2 cellular contexts compared by ENCODE assay signal in genomic region chr5:149268928-149269557, GRCh38.
TF ChIP-seq lines count a peak whose summit lies in the region.

No MANE protein-coding gene starts in this region.

TF ChIP-seq in K562, 482 proteins besides CTCF, POLR2A, EP300 and RAD21:
- TF ChIP-seq BRD4 (IDR thresholded peaks at IDR 0.05), result no peak
- peak; percentile 32; the same call in 1 of the 2 replicates for TF ChIP-seq SMC3 (conservative IDR thresholded peaks at IDR 0.05; ENCODE audit: insufficient read depth, low read depth, low read length)
- TF ChIP-seq NUFIP1 (IDR thresholded peaks at IDR 0.05; ENCODE audit: partially characterized antibody), result no peak
- 0 out of 2 replicates have a peak, but pooled peaks have one; percentile 41 for TF ChIP-seq CBX5 (IDR thresholded peaks at IDR 0.05; ENCODE audit: borderline replicate concordance, low read depth)
- peak; percentile 39; the same call in 1 of the 2 replicates for TF ChIP-seq PKNOX1 (IDR thresholded peaks at IDR 0.05)
- no peak for TF ChIP-seq PBX2 (CRISPR knock-in tag; IDR thresholded peaks at IDR 0.05; ENCODE audit: low read depth)
- TF ChIP-seq PBX2 (tag; conservative IDR thresholded peaks at IDR 0.05; ENCODE audit: low read depth), result peak; percentile 62
- no peak for TF ChIP-seq IRF9 (tag; IDR thresholded peaks at IDR 0.05)
- peak; percentile 69 for TF ChIP-seq TRIM28 (IDR thresholded peaks at IDR 0.05)
- peak in 1 of 2 experiments; percentile 99; a peak in 2 of 3 replicates for TF ChIP-seq CBX3 (IDR thresholded peaks at IDR 0.05; ENCODE audit: borderline replicate concordance in 1 of 2, low read length in 2 of 2)
- no peak for TF ChIP-seq NCOR1 (IDR thresholded peaks at IDR 0.05)
- TF ChIP-seq DEAF1 (CRISPR knock-in tag; IDR thresholded peaks at IDR 0.05), result peak; percentile 61; the same call in 1 of the 2 replicates
- 0 out of 2 replicates have a peak, but pooled peaks have one; percentile 32 for TF ChIP-seq KLF16 (IDR thresholded peaks at IDR 0.05)
- TF ChIP-seq MEIS2 (IDR thresholded peaks at IDR 0.05; ENCODE audit: partially characterized antibody), result peak; percentile 34

TF ChIP-seq in HepG2, 621 proteins besides CTCF, POLR2A, EP300 and RAD21:
- peak; percentile 24; the same call in 1 of the 2 replicates for TF ChIP-seq ARID3A (IDR thresholded peaks at IDR 0.05; ENCODE audit: low read depth, low read length)
- no peak for TF ChIP-seq AHDC1 (CRISPR knock-in tag; IDR thresholded peaks at IDR 0.05; ENCODE audit: borderline replicate concordance)
- TF ChIP-seq ZNF280D (CRISPR knock-in tag; IDR thresholded peaks at IDR 0.05), result 0 out of 2 replicates have a peak, but pooled peaks have one; percentile 32
- TF ChIP-seq SMC3 (IDR thresholded peaks at IDR 0.05; ENCODE audit: low read length), result peak; percentile 46; the same call in 1 of the 2 replicates
- no peak for TF ChIP-seq ZBTB4 (CRISPR knock-in tag; IDR thresholded peaks at IDR 0.05; ENCODE audit: borderline replicate concordance)
- no peak for TF ChIP-seq TAF15 (IDR thresholded peaks at IDR 0.05; ENCODE audit: low read depth, low read length, poor library complexity, severe bottlenecking)
- TF ChIP-seq STAG1 (CRISPR knock-in tag; IDR thresholded peaks at IDR 0.05), result peak; percentile 66
- no peak for TF ChIP-seq ZIK1 (CRISPR knock-in tag; IDR thresholded peaks at IDR 0.05; ENCODE audit: borderline replicate concordance, low read depth)
